1 cellular context compared by ENCODE assay signal in genomic region chr17:7307686-7308624, GRCh38.
TF ChIP-seq lines count a peak whose summit lies in the region.

No MANE protein-coding gene starts in this region.

TF ChIP-seq in HepG2, 621 proteins besides CTCF, POLR2A, EP300 and RAD21 (continued from another document and continues in another):
- no peak for TF ChIP-seq ZNF503 (CRISPR knock-in tag; IDR thresholded peaks at IDR 0.05)
- no peak for TF ChIP-seq ZNF790 (CRISPR knock-in tag; IDR thresholded peaks at IDR 0.05; ENCODE audit: borderline replicate concordance)
- peak; percentile 96 for TF ChIP-seq DMAP1 (CRISPR knock-in tag; IDR thresholded peaks at IDR 0.05)
- TF ChIP-seq PAF1 (CRISPR knock-in tag; IDR thresholded peaks at IDR 0.05) = no peak
- TF ChIP-seq RFXANK (CRISPR knock-in tag; IDR thresholded peaks at IDR 0.05) = no peak
- 0 out of 2 replicates have a peak, but pooled peaks have one; percentile 31 for TF ChIP-seq KDM5B (CRISPR knock-in tag; IDR thresholded peaks at IDR 0.05; ENCODE audit: borderline replicate concordance)
- TF ChIP-seq ZNF33B (CRISPR knock-in tag; IDR thresholded peaks at IDR 0.05) = no peak
- no peak for TF ChIP-seq NONO (IDR thresholded peaks at IDR 0.05)
- no peak for TF ChIP-seq NONO (CRISPR knock-in tag; conservative IDR thresholded peaks at IDR 0.05)
- no peak; the same call in 1 of the 2 replicates for TF ChIP-seq SP2 (CRISPR knock-in tag; IDR thresholded peaks at IDR 0.05)
- no peak for TF ChIP-seq MTERF4 (CRISPR knock-in tag; IDR thresholded peaks at IDR 0.05)
- no peak for TF ChIP-seq ZNF138 (CRISPR knock-in tag; IDR thresholded peaks at IDR 0.05; ENCODE audit: low read depth)
- TF ChIP-seq FIP1L1 (IDR thresholded peaks at IDR 0.05; ENCODE audit: borderline replicate concordance, insufficient read depth, low read depth, low read length) = no peak
- no peak for TF ChIP-seq SUZ12 (IDR thresholded peaks at IDR 0.05; ENCODE audit: low read depth, low read length)
- no peak for TF ChIP-seq HMGA1 (CRISPR knock-in tag; conservative IDR thresholded peaks at IDR 0.05)
- TF ChIP-seq ZC3H13 (CRISPR knock-in tag; IDR thresholded peaks at IDR 0.05) = peak; percentile 68; the same call in 1 of the 2 replicates
- TF ChIP-seq ZC3H4 (CRISPR knock-in tag; IDR thresholded peaks at IDR 0.05; ENCODE audit: borderline replicate concordance) = no peak; the same call in 1 of the 2 replicates
- no peak for TF ChIP-seq CREB1 (IDR thresholded peaks at IDR 0.05)
- no peak for TF ChIP-seq CREB1 (CRISPR knock-in tag; IDR thresholded peaks at IDR 0.05)
- TF ChIP-seq RBFOX2 (IDR thresholded peaks at IDR 0.05; ENCODE audit: low read depth, low read length) = peak; percentile 86
- TF ChIP-seq ZXDC (CRISPR knock-in tag; IDR thresholded peaks at IDR 0.05) = 0 out of 2 replicates have a peak, but pooled peaks have one; percentile 29
- no peak for TF ChIP-seq ZNF496 (CRISPR knock-in tag; IDR thresholded peaks at IDR 0.05; ENCODE audit: insufficient replicate concordance)
- TF ChIP-seq ZNF724P (CRISPR knock-in tag; IDR thresholded peaks at IDR 0.05; ENCODE audit: borderline replicate concordance) = 0 out of 2 replicates have a peak, but pooled peaks have one; percentile 54
- TF ChIP-seq ZBTB3 (CRISPR knock-in tag; IDR thresholded peaks at IDR 0.05; ENCODE audit: borderline replicate concordance, low read depth) = no peak
- TF ChIP-seq SNAPC4 (CRISPR knock-in tag; IDR thresholded peaks at IDR 0.05) = no peak
- no peak for TF ChIP-seq ZNF564 (CRISPR knock-in tag; IDR thresholded peaks at IDR 0.05)
- no peak for TF ChIP-seq ZNF335 (CRISPR knock-in tag; IDR thresholded peaks at IDR 0.05)
- TF ChIP-seq TRIM24 (CRISPR knock-in tag; IDR thresholded peaks at IDR 0.05) = no peak
- TF ChIP-seq NFATC3 (CRISPR knock-in tag; IDR thresholded peaks at IDR 0.05) = no peak
- TF ChIP-seq YEATS4 (CRISPR knock-in tag; IDR thresholded peaks at IDR 0.05; ENCODE audit: borderline replicate concordance) = peak; percentile 65; the same call in 1 of the 2 replicates
- TF ChIP-seq ZBTB37 (CRISPR knock-in tag; IDR thresholded peaks at IDR 0.05) = no peak
- no peak for TF ChIP-seq TCF12 (IDR thresholded peaks at IDR 0.05)
- TF ChIP-seq TCF12 (CRISPR knock-in tag; IDR thresholded peaks at IDR 0.05) = no peak
- TF ChIP-seq ZNF567 (CRISPR knock-in tag; IDR thresholded peaks at IDR 0.05; ENCODE audit: borderline replicate concordance) = no peak
- TF ChIP-seq ZNF205 (CRISPR knock-in tag; IDR thresholded peaks at IDR 0.05) = no peak
- no peak for TF ChIP-seq XBP1 (CRISPR knock-in tag; IDR thresholded peaks at IDR 0.05)
- no peak for TF ChIP-seq POLR2AphosphoS2 (IDR thresholded peaks at IDR 0.05; ENCODE audit: low read depth, low read length)
- no peak for TF ChIP-seq ZNF660 (CRISPR knock-in tag; IDR thresholded peaks at IDR 0.05; ENCODE audit: borderline replicate concordance, low read depth)
- peak; percentile 66; the same call in 1 of the 2 replicates for TF ChIP-seq DZIP1 (CRISPR knock-in tag; IDR thresholded peaks at IDR 0.05)
- no peak for TF ChIP-seq CCDC6 (CRISPR knock-in tag; IDR thresholded peaks at IDR 0.05)
- peak; percentile 28; the same call in 1 of the 2 replicates for TF ChIP-seq SALL2 (CRISPR knock-in tag; IDR thresholded peaks at IDR 0.05)
- TF ChIP-seq ZNF446 (CRISPR knock-in tag; IDR thresholded peaks at IDR 0.05) = no peak
- no peak for TF ChIP-seq ZNF597 (CRISPR knock-in tag; IDR thresholded peaks at IDR 0.05)
- no peak for TF ChIP-seq BRF2 (CRISPR knock-in tag; IDR thresholded peaks at IDR 0.05)
- no peak for TF ChIP-seq HCFC1 (IDR thresholded peaks at IDR 0.05; ENCODE audit: low read depth, low read length)
- no peak; a peak in 2 of 4 replicates for TF ChIP-seq HMGXB4 (CRISPR knock-in tag; IDR thresholded peaks at IDR 0.05; ENCODE audit: borderline replicate concordance in 1 of 2, low read depth in 1 of 2)
